2 cellular contexts compared by ENCODE assay signal in the genomic region with DNA sequence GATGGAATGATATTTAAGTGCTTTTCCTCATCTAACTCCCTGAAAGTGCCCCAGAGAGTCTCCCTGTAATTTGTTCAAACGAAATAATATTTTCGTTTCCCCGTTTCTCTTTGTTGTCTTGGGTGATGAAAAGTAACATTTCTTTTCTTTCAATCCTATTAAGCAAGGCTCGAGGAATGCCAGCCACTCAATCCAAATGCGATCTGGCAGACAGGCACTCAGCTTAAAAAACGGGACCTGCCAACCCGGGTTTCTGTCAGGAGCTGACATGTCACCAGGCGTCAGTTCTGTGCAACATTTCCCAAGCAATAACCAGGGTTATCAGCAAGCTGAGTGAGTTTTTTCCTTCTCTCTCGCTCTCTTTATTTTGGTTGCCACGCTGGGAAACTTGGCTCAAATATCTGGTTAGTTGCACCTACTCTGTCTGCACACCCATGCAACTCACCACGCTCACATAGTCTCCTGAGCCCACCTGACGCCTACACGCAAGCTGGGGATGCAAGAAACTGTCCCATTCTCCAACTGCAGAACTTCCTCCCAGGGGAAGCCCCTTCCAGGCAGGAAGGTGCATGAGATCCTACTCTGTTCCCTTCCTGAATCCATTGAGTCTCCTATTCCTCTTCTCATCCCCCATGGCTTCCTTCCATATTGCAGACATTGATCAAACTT.
A peak's percentile ranks its signal among the peaks of the same experiment; 100 is the strongest.
TF ChIP-seq lines count a peak whose summit lies in the region.

No MANE protein-coding gene starts in this region.

TF ChIP-seq in A549, 52 proteins besides CTCF, POLR2A, EP300 and RAD21 (continued from another document):
- no peak for TF ChIP-seq FOSB (CRISPR knock-in tag; IDR thresholded peaks at IDR 0.05)
- TF ChIP-seq POLR2AphosphoS2 (conservative IDR thresholded peaks at IDR 0.05; ENCODE audit: low read length) = no peak
- TF ChIP-seq, protein P1, sequence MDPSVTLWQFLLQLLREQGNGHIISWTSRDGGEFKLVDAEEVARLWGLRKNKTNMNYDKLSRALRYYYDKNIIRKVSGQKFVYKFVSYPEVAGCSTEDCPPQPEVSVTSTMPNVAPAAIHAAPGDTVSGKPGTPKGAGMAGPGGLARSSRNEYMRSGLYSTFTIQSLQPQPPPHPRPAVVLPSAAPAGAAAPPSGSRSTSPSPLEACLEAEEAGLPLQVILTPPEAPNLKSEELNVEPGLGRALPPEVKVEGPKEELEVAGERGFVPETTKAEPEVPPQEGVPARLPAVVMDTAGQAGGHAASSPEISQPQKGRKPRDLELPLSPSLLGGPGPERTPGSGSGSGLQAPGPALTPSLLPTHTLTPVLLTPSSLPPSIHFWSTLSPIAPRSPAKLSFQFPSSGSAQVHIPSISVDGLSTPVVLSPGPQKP (IDR thresholded peaks at IDR 0.05; ENCODE audit: low read depth, low read length) = no peak
- TF ChIP-seq NPAS2 (CRISPR knock-in tag; IDR thresholded peaks at IDR 0.05; ENCODE audit: borderline replicate concordance) = no peak
- no peak for TF ChIP-seq TP53 (CRISPR knock-in tag; IDR thresholded peaks at IDR 0.05)
- TF ChIP-seq, protein P2, sequence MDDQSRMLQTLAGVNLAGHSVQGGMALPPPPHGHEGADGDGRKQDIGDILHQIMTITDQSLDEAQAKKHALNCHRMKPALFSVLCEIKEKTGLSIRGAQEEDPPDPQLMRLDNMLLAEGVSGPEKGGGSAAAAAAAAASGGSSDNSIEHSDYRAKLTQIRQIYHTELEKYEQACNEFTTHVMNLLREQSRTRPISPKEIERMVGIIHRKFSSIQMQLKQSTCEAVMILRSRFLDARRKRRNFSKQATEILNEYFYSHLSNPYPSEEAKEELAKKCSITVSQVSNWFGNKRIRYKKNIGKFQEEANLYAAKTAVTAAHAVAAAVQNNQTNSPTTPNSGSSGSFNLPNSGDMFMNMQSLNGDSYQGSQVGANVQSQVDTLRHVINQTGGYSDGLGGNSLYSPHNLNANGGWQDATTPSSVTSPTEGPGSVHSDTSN (IDR thresholded peaks at IDR 0.05) = no peak
- TF ChIP-seq CBX8 (IDR thresholded peaks at IDR 0.05) = peak; percentile 95
- TF ChIP-seq ZFP36 (IDR thresholded peaks at IDR 0.05; ENCODE audit: borderline replicate concordance, partially characterized antibody) = peak; percentile 16
- TF ChIP-seq RNF2 (IDR thresholded peaks at IDR 0.05; ENCODE audit: borderline replicate concordance, low read depth) = peak; percentile 97; the same call in 1 of the 2 replicates
- no peak for TF ChIP-seq SREBF2 (IDR thresholded peaks at IDR 0.05)
- TF ChIP-seq ZC3H11A (IDR thresholded peaks at IDR 0.05) = no peak
- TF ChIP-seq KDM1A (IDR thresholded peaks at IDR 0.05; ENCODE audit: low read depth) = no peak
- no peak for TF ChIP-seq MYC (IDR thresholded peaks at IDR 0.05; ENCODE audit: borderline replicate concordance, low read length)
- no peak for TF ChIP-seq HOXB13 (CRISPR knock-in tag; IDR thresholded peaks at IDR 0.05; ENCODE audit: low read depth)
- no peak for TF ChIP-seq EHMT2 (IDR thresholded peaks at IDR 0.05; ENCODE audit: low read depth)
- TF ChIP-seq MAFK (IDR thresholded peaks at IDR 0.05; ENCODE audit: partially characterized antibody) = no peak
- no peak for TF ChIP-seq HOXA7 (CRISPR knock-in tag; IDR thresholded peaks at IDR 0.05)
- no peak for TF ChIP-seq GATA3 (IDR thresholded peaks at IDR 0.05; ENCODE audit: borderline replicate concordance)
- TF ChIP-seq CEBPB (IDR thresholded peaks at IDR 0.05) = no peak
- TF ChIP-seq, protein P3, sequence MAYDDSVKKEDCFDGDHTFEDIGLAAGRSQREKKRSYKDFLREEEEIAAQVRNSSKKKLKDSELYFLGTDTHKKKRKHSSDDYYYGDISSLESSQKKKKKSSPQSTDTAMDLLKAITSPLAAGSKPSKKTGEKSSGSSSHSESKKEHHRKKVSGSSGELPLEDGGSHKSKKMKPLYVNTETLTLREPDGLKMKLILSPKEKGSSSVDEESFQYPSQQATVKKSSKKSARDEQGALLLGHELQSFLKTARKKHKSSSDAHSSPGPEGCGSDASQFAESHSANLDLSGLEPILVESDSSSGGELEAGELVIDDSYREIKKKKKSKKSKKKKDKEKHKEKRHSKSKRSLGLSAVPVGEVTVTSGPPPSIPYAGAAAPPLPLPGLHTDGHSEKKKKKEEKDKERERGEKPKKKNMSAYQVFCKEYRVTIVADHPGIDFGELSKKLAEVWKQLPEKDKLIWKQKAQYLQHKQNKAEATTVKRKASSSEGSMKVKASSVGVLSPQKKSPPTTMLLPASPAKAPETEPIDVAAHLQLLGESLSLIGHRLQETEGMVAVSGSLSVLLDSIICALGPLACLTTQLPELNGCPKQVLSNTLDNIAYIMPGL (CRISPR knock-in tag; IDR thresholded peaks at IDR 0.05; ENCODE audit: borderline replicate concordance) = no peak
- no peak for TF ChIP-seq SMC3 (IDR thresholded peaks at IDR 0.05)
- TF ChIP-seq, protein P4, sequence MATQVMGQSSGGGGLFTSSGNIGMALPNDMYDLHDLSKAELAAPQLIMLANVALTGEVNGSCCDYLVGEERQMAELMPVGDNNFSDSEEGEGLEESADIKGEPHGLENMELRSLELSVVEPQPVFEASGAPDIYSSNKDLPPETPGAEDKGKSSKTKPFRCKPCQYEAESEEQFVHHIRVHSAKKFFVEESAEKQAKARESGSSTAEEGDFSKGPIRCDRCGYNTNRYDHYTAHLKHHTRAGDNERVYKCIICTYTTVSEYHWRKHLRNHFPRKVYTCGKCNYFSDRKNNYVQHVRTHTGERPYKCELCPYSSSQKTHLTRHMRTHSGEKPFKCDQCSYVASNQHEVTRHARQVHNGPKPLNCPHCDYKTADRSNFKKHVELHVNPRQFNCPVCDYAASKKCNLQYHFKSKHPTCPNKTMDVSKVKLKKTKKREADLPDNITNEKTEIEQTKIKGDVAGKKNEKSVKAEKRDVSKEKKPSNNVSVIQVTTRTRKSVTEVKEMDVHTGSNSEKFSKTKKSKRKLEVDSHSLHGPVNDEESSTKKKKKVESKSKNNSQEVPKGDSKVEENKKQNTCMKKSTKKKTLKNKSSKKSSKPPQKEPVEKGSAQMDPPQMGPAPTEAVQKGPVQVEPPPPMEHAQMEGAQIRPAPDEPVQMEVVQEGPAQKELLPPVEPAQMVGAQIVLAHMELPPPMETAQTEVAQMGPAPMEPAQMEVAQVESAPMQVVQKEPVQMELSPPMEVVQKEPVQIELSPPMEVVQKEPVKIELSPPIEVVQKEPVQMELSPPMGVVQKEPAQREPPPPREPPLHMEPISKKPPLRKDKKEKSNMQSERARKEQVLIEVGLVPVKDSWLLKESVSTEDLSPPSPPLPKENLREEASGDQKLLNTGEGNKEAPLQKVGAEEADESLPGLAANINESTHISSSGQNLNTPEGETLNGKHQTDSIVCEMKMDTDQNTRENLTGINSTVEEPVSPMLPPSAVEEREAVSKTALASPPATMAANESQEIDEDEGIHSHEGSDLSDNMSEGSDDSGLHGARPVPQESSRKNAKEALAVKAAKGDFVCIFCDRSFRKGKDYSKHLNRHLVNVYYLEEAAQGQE (IDR thresholded peaks at IDR 0.05) = no peak
- TF ChIP-seq CHD4 (IDR thresholded peaks at IDR 0.05; ENCODE audit: borderline replicate concordance) = no peak
TF ChIP-seq in A549: peak in this region for 3.

TF ChIP-seq in neural cell, 6 proteins besides CTCF, POLR2A, EP300 and RAD21 (continued from another document):
- TF ChIP-seq, protein P4 (IDR thresholded peaks at IDR 0.05; ENCODE audit: borderline replicate concordance) = no peak
- TF ChIP-seq EZH2 (IDR thresholded peaks at IDR 0.05; ENCODE audit: borderline replicate concordance, insufficient read depth, low read length, poor library complexity, severe bottlenecking) (no peak), SMC3 (conservative IDR thresholded peaks at IDR 0.05; ENCODE audit: poor library complexity) (no peak)
